Comparison of ENCODE assay signal across 8 cellular contexts in the genomic region with DNA sequence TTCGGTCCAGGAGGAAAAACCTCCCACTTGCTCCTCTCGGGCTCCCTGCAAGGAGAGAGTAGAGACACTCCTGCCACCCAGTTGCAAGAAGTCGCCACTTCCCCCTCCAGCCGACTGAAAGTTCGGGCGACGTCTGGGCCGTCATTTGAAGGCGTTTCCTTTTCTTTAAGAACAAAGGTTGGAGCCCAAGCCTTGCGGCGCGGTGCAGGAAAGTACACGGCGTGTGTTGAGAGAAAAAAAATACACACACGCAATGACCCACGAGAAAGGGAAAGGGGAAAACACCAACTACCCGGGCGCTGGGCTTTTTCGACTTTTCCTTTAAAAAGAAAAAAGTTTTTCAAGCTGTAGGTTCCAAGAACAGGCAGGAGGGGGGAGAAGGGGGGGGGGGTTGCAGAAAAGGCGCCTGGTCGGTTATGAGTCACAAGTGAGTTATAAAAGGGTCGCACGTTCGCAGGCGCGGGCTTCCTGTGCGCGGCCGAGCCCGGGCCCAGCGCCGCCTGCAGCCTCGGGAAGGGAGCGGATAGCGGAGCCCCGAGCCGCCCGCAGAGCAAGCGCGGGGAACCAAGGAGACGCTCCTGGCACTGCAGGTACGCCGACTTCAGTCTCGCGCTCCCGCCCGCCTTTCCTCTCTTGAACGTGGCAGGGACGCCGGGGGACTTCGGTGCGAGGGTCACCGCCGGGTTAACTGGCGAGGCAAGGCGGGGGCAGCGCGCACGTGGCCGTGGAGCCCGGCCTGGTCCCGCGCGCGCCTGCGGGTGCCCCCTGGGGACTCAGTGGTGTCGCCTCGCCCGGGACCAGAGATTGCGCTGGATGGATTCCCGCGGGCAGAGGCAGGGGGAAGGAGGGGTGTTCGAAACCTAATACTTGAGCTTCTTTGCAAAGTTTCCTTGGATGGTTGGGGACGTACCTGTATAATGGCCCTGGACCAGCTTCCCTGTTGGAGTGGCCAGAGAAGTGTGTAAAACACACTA. TPM values are rescaled to one million over a fixed set of nuclear protein-coding genes. Genes with fewer than 3 reads are reported as not detected.
DNase-seq lines count a peak whose midpoint lies in the region; ATAC-seq and TF ChIP-seq lines count a peak whose summit lies in the region.

No MANE protein-coding gene starts in this region.

- H3K36me3 ChIP-seq in esophagus (ENCODE audit: control insufficient read depth in 2 of 2, insufficient read depth in 2 of 2, low read length in 1 of 2) = no peaks in the 10 kb centered on the region

- peak overlapping the region; percentile 16 for H3K27ac ChIP-seq in esophagus (ENCODE audit: low read depth in 2 of 2, low read length in 1 of 2)

- H3K4me1 ChIP-seq in esophagus (ENCODE audit: control insufficient read depth in 2 of 2, insufficient read depth in 2 of 2, low read length in 1 of 2) = no peaks in the 10 kb centered on the region

- peak; percentile 40 for ATAC-seq in HG02610 (IDR thresholded peaks at IDR 0.05; ENCODE audit: unreplicated experiment)
- peak; percentile 68 for ATAC-seq in activated CD8-positive, alpha-beta memory T cell treated with anti-CD3 and anti-CD28 coated beads, Interleukin-2, amount 10 ng/mL, durations not matched to agents 7 days and 5 days
- ATAC-seq in naive thymus-derived CD8-positive, alpha-beta T cell = peak; percentile 79 to 82

- H3K27me3 ChIP-seq in esophagus (ENCODE audit: control insufficient read depth in 1 of 2, insufficient read depth in 2 of 2, low read length in 2 of 2) = no peaks in the 10 kb centered on the region

- CTCF ChIA-PET in activated CD8-positive, alpha-beta memory T cell treated with anti-CD3 and anti-CD28 coated beads, Interleukin-2, amount 10 ng/mL, durations not matched to agents 7 days and 5 days (lab: Charles Lee) = interaction anchor here (0.6 to 2.0 kb wide), 10 partner anchors 9 to 141 kb away, joined by 3 to 9 read pairs (median 4); no protein-coding TSS in a partner anchor

- H3K4me3 Mint-ChIP-seq in activated CD8-positive, alpha-beta memory T cell treated with anti-CD3 and anti-CD28 coated beads, Interleukin-2, amount 10 ng/mL, durations not matched to agents 7 days and 5 days = peak overlapping the region; percentile 93
- H3K4me3 Mint-ChIP-seq in naive thymus-derived CD8-positive, alpha-beta T cell = peak overlapping the region; percentile 85 to 98 (median 94)

- peak; percentile 26 for TF ChIP-seq CTCF in GM12865 (IDR thresholded peaks at IDR 0.05; ENCODE audit: insufficient read depth, low read depth, low read length, missing control alignments)

- H3K36me3 Mint-ChIP-seq in activated CD8-positive, alpha-beta memory T cell treated with anti-CD3 and anti-CD28 coated beads, Interleukin-2, amount 10 ng/mL, durations not matched to agents 7 days and 5 days = peaks cover 51% of the 10 kb centered on the region
- no peaks in the 10 kb centered on the region for H3K36me3 Mint-ChIP-seq in naive thymus-derived CD8-positive, alpha-beta T cell

- no peaks in the 10 kb centered on the region for H3K9me3 Mint-ChIP-seq in activated CD8-positive, alpha-beta memory T cell treated with anti-CD3 and anti-CD28 coated beads, Interleukin-2, amount 10 ng/mL, durations not matched to agents 7 days and 5 days (ENCODE audit: low read depth)
- no peaks in the 10 kb centered on the region for H3K9me3 Mint-ChIP-seq in naive thymus-derived CD8-positive, alpha-beta T cell

- H3K4me3 ChIP-seq in GM12865 (ENCODE audit: low read depth, low read length) (peak overlapping the region; percentile 97), esophagus (ENCODE audit: low read depth in 1 of 2, low read length in 2 of 2) (peak overlapping the region; percentile 37 to 57)

- POLR2A ChIA-PET in naive thymus-derived CD8-positive, alpha-beta T cell (lab: Charles Lee) = interaction anchor here (0.6 to 1.5 kb wide), 4 partner anchors 11 to 181 kb away, joined by 4 to 5 read pairs (median 4); partner anchors contain the start of genes ATP5PF and GABPA

- DNase-seq in GM12865 (ENCODE audit: low read depth) (peak; percentile 94), NCI-H2171 (lab: John Stamatoyannopoulos, UW) (peak; percentile 50), superior temporal gyrus (ENCODE audit: extremely low spot score) (no peak)
- DNase-seq in activated CD8-positive, alpha-beta memory T cell treated with anti-CD3 and anti-CD28 coated beads, Interleukin-2, amount 10 ng/mL, durations not matched to agents 7 days and 5 days = peak; percentile 85
- peak; percentile 28 to 68 (median 46) for DNase-seq in naive thymus-derived CD8-positive, alpha-beta T cell
- peak; percentile 93 for DNase-seq in stimulated activated naive CD4-positive, alpha-beta T cell treated with Interleukin-2 at 50 U/mL for 16 hours (lab: John Stamatoyannopoulos, UW)

- WGBS in esophagus, 2 donors = 2% methylated on average over 68 to 74 of the region's 74 CpGs

- no peaks in the 10 kb centered on the region for H3K9me3 ChIP-seq in esophagus (ENCODE audit: control insufficient read depth in 2 of 2, insufficient read depth in 1 of 2, low read depth in 1 of 2, low read length in 1 of 2)

- H3K27ac Mint-ChIP-seq in activated CD8-positive, alpha-beta memory T cell treated with anti-CD3 and anti-CD28 coated beads, Interleukin-2, amount 10 ng/mL, durations not matched to agents 7 days and 5 days = peak overlapping the region; percentile 95
- peak overlapping the region; percentile 84 to 97 (median 90) for H3K27ac Mint-ChIP-seq in naive thymus-derived CD8-positive, alpha-beta T cell

- no peaks in the 10 kb centered on the region for H3K27me3 Mint-ChIP-seq in activated CD8-positive, alpha-beta memory T cell treated with anti-CD3 and anti-CD28 coated beads, Interleukin-2, amount 10 ng/mL, durations not matched to agents 7 days and 5 days
- no peaks in the 10 kb centered on the region for H3K27me3 Mint-ChIP-seq in naive thymus-derived CD8-positive, alpha-beta T cell

- peaks cover 63% of the 10 kb centered on the region for H3K4me1 Mint-ChIP-seq in activated CD8-positive, alpha-beta memory T cell treated with anti-CD3 and anti-CD28 coated beads, Interleukin-2, amount 10 ng/mL, durations not matched to agents 7 days and 5 days
- peaks cover 18 to 58% (median 39%) of the 10 kb centered on the region in 4 donors for H3K4me1 Mint-ChIP-seq in naive thymus-derived CD8-positive, alpha-beta T cell

RNA-seq across cellular contexts. Expression of gene MRPL39, which starts 45.3 kb away (rescaled TPM):
- total RNA-seq in activated CD8-positive, alpha-beta memory T cell treated with anti-CD3 and anti-CD28 coated beads, Interleukin-2, amount 10 ng/mL, durations not matched to agents 7 days and 5 days = 10 to 100 TPM; 43.5 to 44.8 TPM
- 10 to 100 TPM; 24.6 to 31.0 TPM for polyA plus RNA-seq in esophagus
- 10 to 100 TPM; 21.7 to 21.8 TPM for total RNA-seq in naive thymus-derived CD8-positive, alpha-beta T cell
- polyA plus RNA-seq in naive thymus-derived CD8-positive, alpha-beta T cell = 10 to 100 TPM; 29.6 to 41.1 (median 37.3) TPM
